In genomic region chr12:64400041-64400440, GRCh38 we compare ENCODE assay signal across 11 cellular contexts. TPM values are rescaled to one million over a fixed set of nuclear protein-coding genes. Genes with fewer than 3 reads are reported as not detected.
DNase-seq lines count a peak whose midpoint lies in the region; ATAC-seq and TF ChIP-seq lines count a peak whose summit lies in the region.
"Had no signal": no experiment of that assay in that cellular context is flagged by ENCODE, and none has a peak within 500 bp of the region (broad histone marks: within the 10 kb centered on the region; RNA-seq: fewer than 3 reads in every experiment).

No MANE protein-coding gene starts in this region.

- no peak overlapping the region for H3K18ac ChIP-seq in H9 (ENCODE audit: insufficient read length, low read depth, low read length)

- H2AK5ac ChIP-seq in H9 (ENCODE audit: insufficient read length, low read length): no peak overlapping the region

- no peak overlapping the region for H4K91ac ChIP-seq in H9 (ENCODE audit: insufficient read length, low read depth, low read length)

- in situ Hi-C loops in gastrocnemius medialis (cut with MboI; ENCODE audit: low sequenced_read_pairs in 4 of 4): loop anchor here in 1 of 4 donors (5.0 kb wide), 1 partner anchor 178 kb away; the partner anchor contains the start of gene KICS2

- H3T11ph ChIP-seq in H9 (ENCODE audit: low read length): no peak overlapping the region

- no peak overlapping the region for H4K5ac ChIP-seq in H9 (ENCODE audit: insufficient read length, low read depth, low read length)

- no peak for TF ChIP-seq POLR2A in gastrocnemius medialis (IDR thresholded peaks at IDR 0.05)

- H2BK5ac ChIP-seq in H9 (ENCODE audit: insufficient read length, low read length): no peak overlapping the region

- H3K9ac ChIP-seq in H9 (ENCODE audit: extremely low read depth, insufficient read length, low read length): no peak overlapping the region
- H3K9ac ChIP-seq in smooth muscle cell (ENCODE audit: low read depth): no peak overlapping the region

- no peak overlapping the region for H2BK120ac ChIP-seq in H9 (ENCODE audit: low read depth, low read length, poor library complexity, severe bottlenecking)

- no peak overlapping the region for H3K23ac ChIP-seq in H9 (ENCODE audit: insufficient read length, low read depth, low read length)

- no peak overlapping the region for H3K27ac ChIP-seq in H9 (ENCODE audit: insufficient read length, low read depth, low read length)
- no peak overlapping the region for H3K27ac ChIP-seq in gastrocnemius medialis
- no peak overlapping the region for H3K27ac ChIP-seq in smooth muscle cell (ENCODE audit: low read depth)
- H3K27ac ChIP-seq: cardiac muscle cell had no signal

- no peaks in the 10 kb centered on the region for H3K27me3 Mint-ChIP-seq in H9 (ENCODE audit: low read depth)

- DNase-seq in H9 (peak; percentile 52), NCI-H526 (lab: John Stamatoyannopoulos, UW) (peak; percentile 25 to 43), choroid plexus epithelial cell (ENCODE audit: low read depth) (peak; percentile 79), NOMO-1 treated with dmso at 0.1 percent for 144 hours (lab: John Stamatoyannopoulos, UW; ENCODE audit: unreplicated experiment) (no peak), gastrocnemius medialis (no peak), smooth muscle cell (lab: John Stamatoyannopoulos, UW; ENCODE audit: unreplicated experiment) (no peak), D341Med (ENCODE audit: low spot score) (no peak)
- DNase-seq: islet precursor cell; stimulated activated CD4-positive, alpha-beta T cell treated with anti-CD3 and anti-CD28 coated beads, Interleukin-12 subunit alpha, Interleukin-12 subunit beta, amount 100 ng/mL, for 4 hours had no signal

- H3K4me1 Mint-ChIP-seq in H9: peaks cover 14 to 16% of the 10 kb centered on the region in 2 experiments

- H3K27me3 ChIP-seq in H9 (ENCODE audit: insufficient read depth, low read length) (no peaks in the 10 kb centered on the region), neuron (ENCODE audit: insufficient read depth, low read length) (no peaks in the 10 kb centered on the region), gastrocnemius medialis (no peaks in the 10 kb centered on the region), smooth muscle cell (ENCODE audit: low read depth) (no peaks in the 10 kb centered on the region)
- H3K27me3 ChIP-seq: cardiac muscle cell had no signal

- no peak overlapping the region for H4K8ac ChIP-seq in H9 (replicated peaks; ENCODE audit: insufficient read length, low read depth, low read length)

- H3K27ac Mint-ChIP-seq in H9: peak overlapping the region; percentile 39 to 95 (median 85); a peak in 6 of 7 replicates

- H3K4me1 ChIP-seq in H9 (ENCODE audit: insufficient read depth, low read length) (peaks cover 3% of the 10 kb centered on the region; the same call in 1 of the 2 replicates), neuron (ENCODE audit: insufficient read depth, low read length) (peaks cover 9% of the 10 kb centered on the region), gastrocnemius medialis (no peaks in the 10 kb centered on the region), smooth muscle cell (ENCODE audit: low read depth) (peaks cover 4% of the 10 kb centered on the region)

- H2BK20ac ChIP-seq in H9 (ENCODE audit: low read depth, low read length, poor library complexity, severe bottlenecking): no peak overlapping the region

- H3K9me3 Mint-ChIP-seq in H9: no peaks in the 10 kb centered on the region

- H4K20me1 ChIP-seq in H9 (ENCODE audit: control insufficient read depth, insufficient read depth, insufficient read length) (no peaks in the 10 kb centered on the region), smooth muscle cell (ENCODE audit: low read depth) (no peaks in the 10 kb centered on the region)

- H2BK15ac ChIP-seq in H9 (ENCODE audit: low read depth, low read length): no peak overlapping the region

- no peak overlapping the region for H3K4me3 ChIP-seq in choroid plexus epithelial cell (ENCODE audit: low read depth, low read length)
- H3K4me3 ChIP-seq in neuron (ENCODE audit: low read length): no peak overlapping the region
- H3K4me3 ChIP-seq in gastrocnemius medialis: no peak overlapping the region
- no peak overlapping the region for H3K4me3 ChIP-seq in smooth muscle cell
- H3K4me3 ChIP-seq: cardiac muscle cell had no signal

- H2AFZ ChIP-seq in H9 (ENCODE audit: low read length) (no peak overlapping the region), neuron (ENCODE audit: low read depth, low read length) (peak overlapping the region; percentile 50), smooth muscle cell (ENCODE audit: low read depth) (no peak overlapping the region)

- H3K56ac ChIP-seq in H9 (ENCODE audit: insufficient read length, low read depth, low read length): no peak overlapping the region

- peaks cover 0 to 1% (median 0%) of the 10 kb centered on the region in 3 experiments; a peak in 1 of 7 replicates for H3K36me3 Mint-ChIP-seq in H9 (ENCODE audit: insufficient read depth in 1 of 3, low read depth in 3 of 3)

- peaks cover 1% of the 10 kb centered on the region for H3K23me2 ChIP-seq in H9 (ENCODE audit: insufficient read length, low read depth, low read length, poor library complexity, severe bottlenecking)

- H3F3A ChIP-seq in smooth muscle cell (ENCODE audit: low read depth): no peaks in the 10 kb centered on the region

- H3K36me3 ChIP-seq in neuron (ENCODE audit: insufficient read depth, low read length) (no peaks in the 10 kb centered on the region), gastrocnemius medialis (no peaks in the 10 kb centered on the region), smooth muscle cell (ENCODE audit: low read depth) (no peaks in the 10 kb centered on the region)
- H3K36me3 ChIP-seq: cardiac muscle cell had no signal

- no peaks in the 10 kb centered on the region for H3K79me1 ChIP-seq in H9 (ENCODE audit: insufficient read depth, low read depth, low read length, poor library complexity, severe bottlenecking)

- H3K9me3 ChIP-seq in H9 (ENCODE audit: control insufficient read depth, low read depth, low read length) (no peaks in the 10 kb centered on the region), neuron (ENCODE audit: low read length) (no peaks in the 10 kb centered on the region), gastrocnemius medialis (no peaks in the 10 kb centered on the region), smooth muscle cell (replicated peaks; ENCODE audit: low read depth) (no peaks in the 10 kb centered on the region)

- TF ChIP-seq CTCF in H9 (conservative IDR thresholded peaks at IDR 0.05) (no peak), choroid plexus epithelial cell (conservative IDR thresholded peaks at IDR 0.05; ENCODE audit: low read depth, low read length) (no peak), gastrocnemius medialis (IDR thresholded peaks at IDR 0.05 in 4 of 5, conservative IDR thresholded peaks at IDR 0.05 in 1 of 5) (no peak), smooth muscle cell (IDR thresholded peaks at IDR 0.05; ENCODE audit: borderline replicate concordance, insufficient read depth, poor library complexity, severe bottlenecking) (no peak)

- no peaks in the 10 kb centered on the region for H3K79me2 ChIP-seq in H9 (ENCODE audit: insufficient read depth, low read length)
- no peaks in the 10 kb centered on the region for H3K79me2 ChIP-seq in smooth muscle cell (ENCODE audit: low read depth)

- no peak overlapping the region for H3K4ac ChIP-seq in H9 (ENCODE audit: low read depth, low read length)

- ATAC-seq in gastrocnemius medialis: no peak

- no peak overlapping the region for H2BK12ac ChIP-seq in H9 (ENCODE audit: insufficient read length, low read depth, low read length)

- no CpG with 5 or more reads among the region's 4 CpGs for WGBS in H9 (ENCODE audit: extremely low coverage, insufficient read length, low lambda C conversion rate)
- 63% methylated on average over 4 of the region's 4 CpGs for WGBS in smooth muscle cell (ENCODE audit: low lambda C conversion rate)

- no peak overlapping the region for H3K14ac ChIP-seq in H9 (ENCODE audit: insufficient read depth, low read length)

- intact Hi-C loops in gastrocnemius medialis (cut with DNase I; ENCODE audit: low total_unique reads): loop anchor here (5.0 kb wide), 2 partner anchors 558 to 623 kb away; partner anchors contain the start of genes RXYLT1 and SRGAP1

- no peak overlapping the region for H3K4me2 ChIP-seq in H9 (ENCODE audit: insufficient read depth, insufficient read length, low read length)
- no peak overlapping the region for H3K4me2 ChIP-seq in smooth muscle cell

- H3K4me3 Mint-ChIP-seq in H9: peak overlapping the region; percentile 4 to 35; a peak in 4 of 5 replicates

RNA-seq across cellular contexts. Expression of gene XPOT, which starts 4.2 kb away (rescaled TPM):
- total RNA-seq in H9 (2021) (130 and 132 TPM in 2 replicates), gastrocnemius medialis (10 to 100 TPM; 21.1 to 27.1 (median 25.1) TPM), smooth muscle cell (70.7 and 74.7 TPM in 2 replicates)
- polyA plus RNA-seq in smooth muscle cell: 42.9 and 45.5 TPM in 2 replicates

RNA-seq across cellular contexts. Expression of gene C12orf56, which starts 9.5 kb away (rescaled TPM):
- total RNA-seq in H9 (2021) (1.5 and 2.2 TPM in 2 replicates), gastrocnemius medialis (not detected), smooth muscle cell (0.40 and 1.1 TPM in 2 replicates)
- 0.67 TPM in 1 of 2 replicates, not detected in the other for polyA plus RNA-seq in smooth muscle cell
- total RNA-seq: cardiac muscle cell had no signal
- polyA plus RNA-seq: cardiac muscle cell had no signal

RNA-seq across cellular contexts. Expression of gene TBK1, which starts 51.9 kb away (rescaled TPM):
- 21.4 and 23.6 TPM in 2 replicates for total RNA-seq in H9 (2021)
- total RNA-seq in gastrocnemius medialis: 10 to 100 TPM; 20.1 to 40.8 (median 27.6) TPM
- total RNA-seq in smooth muscle cell: 28.9 and 38.3 TPM in 2 replicates
- polyA plus RNA-seq in smooth muscle cell: 11.9 and 16.8 TPM in 2 replicates

Comparison
In these comparisons a context has a peak if more than half of its experiments do, and no peak if none do; other contexts are left out.
1. DNase-seq: peak in H9 (single experiment), NCI-H526 (2 of 2) and choroid plexus epithelial cell (single experiment); none in NOMO-1 treated with dmso at 0.1 percent for 144 hours (single experiment), gastrocnemius medialis (0 of 2), smooth muscle cell (single experiment) and D341Med (single experiment).